ENCODE assay signal across 36 cellular contexts in the genomic region with DNA sequence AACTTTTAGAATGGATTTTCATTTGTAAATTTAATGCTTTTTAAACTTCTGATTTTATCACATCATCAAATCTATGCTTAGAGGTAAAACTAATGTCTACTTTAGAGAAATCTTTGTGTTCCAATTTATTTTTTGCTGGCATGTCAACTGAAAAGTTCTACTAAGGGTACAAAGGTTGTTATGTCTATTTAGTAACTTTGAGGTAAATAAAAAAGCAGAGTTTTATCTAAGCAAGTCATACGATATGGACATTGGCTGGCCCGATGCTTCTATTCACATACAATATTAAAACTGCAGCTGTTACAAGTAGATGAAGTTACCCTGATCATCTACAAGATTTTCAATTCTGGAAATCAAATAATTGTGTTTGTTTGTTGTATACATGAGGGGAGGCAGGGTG.
DNase-seq lines count a peak whose midpoint lies in the region; ATAC-seq, FAIRE-seq and TF ChIP-seq lines count a peak whose summit lies in the region.
"Had no signal": no experiment of that assay in that cellular context is flagged by ENCODE, and none has a peak within 500 bp of the region (broad histone marks: within the 10 kb centered on the region; RNA-seq: fewer than 3 reads in every experiment).

No MANE protein-coding gene starts in this region.

- H3K79me2 ChIP-seq in HepG2 (ENCODE audit: insufficient read depth, low read length): no peaks in the 10 kb centered on the region

- H3K9me3 ChIP-seq in liver (ENCODE audit: control insufficient read depth in 4 of 4, low read length in 3 of 4) (no peaks in the 10 kb centered on the region), HepG2 (ENCODE audit: low read length) (no peaks in the 10 kb centered on the region), kidney (ENCODE audit: control insufficient read depth in 1 of 2, low read length in 2 of 2) (no peaks in the 10 kb centered on the region), right lobe of liver (no peaks in the 10 kb centered on the region)
- H3K9me3 ChIP-seq: A549; BE2C; BLaER1; BLaER1 treated with 17β-estradiol and CSF1 and Interleukin-3, amounts not matched to agents 10 nM and 100 nM; Caco-2 had no signal

- H2AFZ ChIP-seq in HepG2 (ENCODE audit: low read length): no peak overlapping the region

- intact Hi-C loops in HepG2 (cut with micrococcal nuclease; ENCODE audit: unreplicated experiment) (no loop called here), kidney (cut with DNase I) (no loop called here), right lobe of liver (cut with DNase I) (no loop called here)

- peaks cover 13 to 14% of the 10 kb centered on the region in 2 donors for H3K9me3 Mint-ChIP-seq in effector memory CD8-positive, alpha-beta T cell

- POLR2A ChIA-PET in HepG2 (lab: Yijun Ruan, JAX): no interaction called here

- in situ Hi-C loops in HepG2 (cut with HindIII; ENCODE audit: extremely low pct_ligation_motif_present, low pct_unique_long_range_greater_than_20kb): no loop called here

- no peak for DNase-seq in HepG2 (ENCODE audit: low spot score)
- no peak for DNase-seq in kidney
- DNase-seq in left lobe of liver (ENCODE audit: low spot score): no peak
- DNase-seq in right lobe of liver: no peak
- no peak for DNase-seq in NCI-H2029 treated with DMSO at 0.1 percent for 48 hours (lab: John Stamatoyannopoulos, UW)
- DNase-seq in effector memory CD8-positive, alpha-beta T cell: no peak
- DNase-seq: 8988T; ACHN; AML-193; BE2C; C1 segment of cervical spinal cord; Caco-2; Calu3; CD4-positive, alpha-beta memory T cell; CD4-positive, alpha-beta T cell; CD4-positive, CD25-positive, alpha-beta regulatory T cell; CD8-positive, alpha-beta memory T cell; CD8-positive, alpha-beta T cell; COR-L47; DMS 273 treated with DMSO at 0.1 percent for 48 hours; DMS153; DMS53; DMS79; DMS79 treated with DMSO at 0.1 percent for 48 hours; DND-41; EL had no signal

- FAIRE-seq in HepG2 (lab: Jason Lieb, UNC): no peak
- FAIRE-seq in kidney (lab: Jason Lieb, UNC): peak; percentile 72
- FAIRE-seq: A549, D721Med had no signal

- H3K4me3 ChIP-seq in liver (ENCODE audit: low read depth in 1 of 3, low read length in 3 of 3): no peak overlapping the region
- H3K4me3 ChIP-seq in HepG2 (replicated peaks in 1 of 3; ENCODE audit: insufficient read depth in 1 of 3, low read depth in 2 of 3, low read length in 3 of 3): no peak overlapping the region
- no peak overlapping the region for H3K4me3 ChIP-seq in kidney (ENCODE audit: low read length in 2 of 2)
- H3K4me3 ChIP-seq in right lobe of liver: no peak overlapping the region
- H3K4me3 ChIP-seq: A549; BLaER1; BLaER1 treated with 17β-estradiol and CSF1 and Interleukin-3, amounts not matched to agents 10 nM and 100 nM had no signal

- H3K36me3 Mint-ChIP-seq in effector memory CD8-positive, alpha-beta T cell (ENCODE audit: insufficient read depth): no peaks in the 10 kb centered on the region
- H3K36me3 Mint-ChIP-seq: CD14-positive monocyte; CD4-positive, alpha-beta memory T cell; CD4-positive, CD25-positive, alpha-beta regulatory T cell; CD8-positive, alpha-beta memory T cell; CD8-positive, alpha-beta T cell had no signal

- TF ChIP-seq EP300 in HepG2 (IDR thresholded peaks at IDR 0.05; ENCODE audit: low read depth in 2 of 2, low read length in 2 of 2) (no peak), HepG2 (CRISPR knock-in tag; IDR thresholded peaks at IDR 0.05; ENCODE audit: borderline replicate concordance) (no peak)

- no peaks in the 10 kb centered on the region for H3K27me3 Mint-ChIP-seq in effector memory CD8-positive, alpha-beta T cell
- H3K27me3 Mint-ChIP-seq: B cell; CD4-positive, alpha-beta memory T cell; CD4-positive, alpha-beta T cell; CD4-positive, CD25-positive, alpha-beta regulatory T cell; CD8-positive, alpha-beta memory T cell had no signal

- H3K36me3 ChIP-seq in liver (ENCODE audit: control insufficient read depth in 4 of 4, insufficient read depth in 3 of 4, low read depth in 1 of 4, low read length in 3 of 4) (no peaks in the 10 kb centered on the region), HepG2 (replicated peaks in 1 of 2; ENCODE audit: control insufficient read depth in 1 of 2, insufficient read depth in 2 of 2, low read length in 2 of 2) (no peaks in the 10 kb centered on the region), kidney (ENCODE audit: control insufficient read depth in 1 of 2, insufficient read depth in 2 of 2, low read length in 2 of 2) (no peaks in the 10 kb centered on the region), right lobe of liver (no peaks in the 10 kb centered on the region)
- H3K36me3 ChIP-seq: BE2C; BLaER1; BLaER1 treated with 17β-estradiol and CSF1 and Interleukin-3, amounts not matched to agents 10 nM and 100 nM had no signal

- H3K9ac ChIP-seq in liver (ENCODE audit: low read depth in 1 of 2, low read length in 2 of 2) (no peak overlapping the region), HepG2 (ENCODE audit: insufficient read depth, low read depth, low read length) (no peak overlapping the region), kidney (ENCODE audit: low read length in 2 of 2) (no peak overlapping the region)
- H3K9ac ChIP-seq: BLaER1; BLaER1 treated with 17β-estradiol and CSF1 and Interleukin-3, amounts not matched to agents 10 nM and 100 nM had no signal

- H3K4me1 ChIP-seq in liver (ENCODE audit: control insufficient read depth in 4 of 4, insufficient read depth in 4 of 4, low read length in 3 of 4) (peaks cover 0 to 16% (median 4%) of the 10 kb centered on the region in 4 donors), HepG2 (ENCODE audit: insufficient read depth, low read length) (no peaks in the 10 kb centered on the region), kidney (ENCODE audit: control insufficient read depth in 1 of 2, insufficient read depth in 1 of 2, low read depth in 1 of 2, low read length in 2 of 2) (peaks cover 0 to 3% of the 10 kb centered on the region in 2 donors), right lobe of liver (peaks cover 0 to 6% (median 0%) of the 10 kb centered on the region in 4 donors)
- H3K4me1 ChIP-seq: A549; BE2C; BLaER1; BLaER1 treated with 17β-estradiol and CSF1 and Interleukin-3, amounts not matched to agents 10 nM and 100 nM; Caco-2 had no signal

- CTCF ChIA-PET in HepG2 (lab: Yijun Ruan, JAX; ENCODE audit: low intra/inter-chr PET ratio, low total read pairs): no interaction called here

- H3K4me2 ChIP-seq in HepG2 (ENCODE audit: low read depth, low read length): no peak overlapping the region
- H3K4me2 ChIP-seq: A549; BLaER1; BLaER1 treated with 17β-estradiol and CSF1 and Interleukin-3, amounts not matched to agents 10 nM and 100 nM had no signal

- H3K27me3 ChIP-seq in liver (ENCODE audit: control insufficient read depth in 4 of 4, insufficient read depth in 4 of 4, low read length in 3 of 4) (no peaks in the 10 kb centered on the region), HepG2 (ENCODE audit: control insufficient read depth in 1 of 2, insufficient read depth in 2 of 2, low read length in 2 of 2) (no peaks in the 10 kb centered on the region), right lobe of liver (no peaks in the 10 kb centered on the region)
- H3K27me3 ChIP-seq: BE2C; BLaER1; BLaER1 treated with 17β-estradiol and CSF1 and Interleukin-3, amounts not matched to agents 10 nM and 100 nM had no signal

- no peaks in the 10 kb centered on the region for H3K4me1 Mint-ChIP-seq in effector memory CD8-positive, alpha-beta T cell (ENCODE audit: low read depth in 2 of 2)
- H3K4me1 Mint-ChIP-seq: B cell; CD14-positive monocyte; CD4-positive, alpha-beta memory T cell; CD4-positive, CD25-positive, alpha-beta regulatory T cell; CD8-positive, alpha-beta memory T cell had no signal

- ATAC-seq in HepG2: no peak
- peak; percentile 88 for ATAC-seq in left lobe of liver
- peak; percentile 85 to 98 (median 92) for ATAC-seq in right lobe of liver
- ATAC-seq in HG03039 (IDR thresholded peaks at IDR 0.05; ENCODE audit: unreplicated experiment): no peak
- no peak for ATAC-seq in effector memory CD8-positive, alpha-beta T cell (replicated peaks)
- ATAC-seq: A549; CD8-positive, alpha-beta T cell had no signal

- TF ChIP-seq POLR2A in HepG2 (IDR thresholded peaks at IDR 0.05; ENCODE audit: insufficient read depth in 1 of 2, low read depth in 2 of 2, low read length in 2 of 2) (no peak), right lobe of liver (IDR thresholded peaks at IDR 0.05) (no peak)

- H3K4me3 Mint-ChIP-seq in effector memory CD8-positive, alpha-beta T cell: no peak overlapping the region
- H3K4me3 Mint-ChIP-seq: B cell; CD14-positive monocyte; CD4-positive, alpha-beta memory T cell; CD4-positive, alpha-beta T cell; CD4-positive, CD25-positive, alpha-beta regulatory T cell; CD8-positive, alpha-beta memory T cell; CD8-positive, alpha-beta T cell had no signal

- BruUV-seq in HepG2 (replicated peaks; lab: Mats Ljungman, UMichigan): no TSS peak

- no peaks in the 10 kb centered on the region for H4K20me1 ChIP-seq in HepG2 (ENCODE audit: insufficient read depth, low read length)
- H4K20me1 ChIP-seq: BLaER1; BLaER1 treated with 17β-estradiol and CSF1 and Interleukin-3, amounts not matched to agents 10 nM and 100 nM had no signal

- TF ChIP-seq CTCF in liver (IDR thresholded peaks at IDR 0.05; ENCODE audit: low read depth, low read length, missing input control) (no peak), HepG2 (CRISPR knock-in tag; IDR thresholded peaks at IDR 0.05) (no peak), kidney (IDR thresholded peaks at IDR 0.05; ENCODE audit: borderline replicate concordance, extremely low read depth, insufficient read depth) (no peak), right lobe of liver (IDR thresholded peaks at IDR 0.05) (no peak)

- H3K27ac ChIP-seq in liver (ENCODE audit: low read depth in 1 of 2, low read length in 2 of 2) (peak overlapping the region in 1 of 2 donors; percentile 10), HepG2 (ENCODE audit: extremely low read length, insufficient read depth, low read length) (no peak overlapping the region), kidney (ENCODE audit: low read depth in 2 of 2, low read length in 2 of 2) (no peak overlapping the region), right lobe of liver (peak overlapping the region in 1 of 3 donors; percentile 45)
- H3K27ac ChIP-seq: 22Rv1; A549; BLaER1; BLaER1 treated with 17β-estradiol and CSF1 and Interleukin-3, amounts not matched to agents 10 nM and 100 nM; C4-2B had no signal

- peak in 1 of 2 donors; percentile 24 for TF ChIP-seq RAD21 in liver (IDR thresholded peaks at IDR 0.05)
- no peak for TF ChIP-seq RAD21 in HepG2 (CRISPR knock-in tag; IDR thresholded peaks at IDR 0.05)

- WGBS in liver: 42% methylated on average over 2 of the region's 2 CpGs
- 0% methylated on average over 2 of the region's 2 CpGs for WGBS in HepG2 (ENCODE audit: low lambda C conversion rate)
- 24% methylated on average over 2 of the region's 2 CpGs for WGBS in right lobe of liver (ENCODE audit: insufficient coverage, low coverage, low lambda C conversion rate, missing lambda C conversion rate)

- no peak overlapping the region for H3K27ac Mint-ChIP-seq in effector memory CD8-positive, alpha-beta T cell
- H3K27ac Mint-ChIP-seq: B cell; CD4-positive, alpha-beta memory T cell; CD4-positive, alpha-beta T cell; CD4-positive, CD25-positive, alpha-beta regulatory T cell; CD8-positive, alpha-beta memory T cell; CD8-positive, alpha-beta T cell had no signal

TF ChIP-seq in liver, 16 proteins besides CTCF, POLR2A, EP300 and RAD21 (continues in another document):
- TF ChIP-seq NR2F2 (IDR thresholded peaks at IDR 0.05) (no peak), HNF4A (conservative IDR thresholded peaks at IDR 0.05) (peak; percentile 81 to 84)

TF ChIP-seq in HepG2, 621 proteins besides CTCF, POLR2A, EP300 and RAD21 (continues in another document):
- TF ChIP-seq MEIS1 (CRISPR knock-in tag; IDR thresholded peaks at IDR 0.05; ENCODE audit: borderline replicate concordance): no peak

Comparison
In these comparisons a context has a peak if more than half of its experiments do, and no peak if none do; other contexts are left out.
1. ATAC-seq: peak in left lobe of liver (single experiment) and right lobe of liver (4 of 4); none in HepG2 (single experiment), HG03039 (single experiment) and effector memory CD8-positive, alpha-beta T cell (single experiment).